Comparison of ENCODE assay signal across 8 cellular contexts in the genomic region with DNA sequence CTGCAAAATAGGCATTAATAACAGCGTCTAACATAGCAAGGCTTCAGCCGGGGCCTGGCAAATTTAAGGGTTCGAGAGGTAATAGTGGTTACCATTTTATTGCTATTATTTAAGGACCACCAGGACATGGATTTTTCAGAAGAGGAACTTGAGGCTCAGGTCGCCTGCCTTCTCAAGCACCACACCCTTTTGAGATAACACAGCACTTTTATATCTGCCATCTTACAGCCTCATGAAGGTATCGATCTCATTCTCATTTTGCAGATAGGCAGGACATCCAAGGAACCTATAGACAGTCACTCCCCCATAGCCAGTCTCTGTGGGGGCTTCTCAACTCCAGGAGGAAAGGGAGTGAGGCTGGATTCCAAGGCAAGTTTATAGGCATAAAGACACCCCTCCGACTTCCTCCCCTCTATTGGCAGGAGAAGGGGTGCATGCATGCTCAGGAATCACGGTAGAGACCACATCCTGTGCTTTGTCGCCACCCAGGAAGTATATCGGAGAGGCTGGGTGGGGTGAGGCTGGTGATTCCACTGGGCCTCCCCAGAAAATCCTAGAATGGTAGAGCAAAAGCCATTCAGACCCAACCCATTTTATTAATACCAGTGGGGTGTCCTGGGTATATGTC. TPM values are rescaled to one million over a fixed set of nuclear protein-coding genes. Genes with fewer than 3 reads are reported as not detected.
DNase-seq lines count a peak whose midpoint lies in the region; ATAC-seq and TF ChIP-seq lines count a peak whose summit lies in the region.

No MANE protein-coding gene starts in this region.

- H3K4me3 ChIP-seq in BLaER1 (peak overlapping the region; percentile 86), brain microvascular endothelial cell (ENCODE audit: low read depth, low read length) (peak overlapping the region; percentile 91), neutrophil (ENCODE audit: low read depth in 1 of 2, low read length in 1 of 2) (peak overlapping the region; percentile 86 to 88)

- H4K20me1 ChIP-seq in BLaER1: no peaks in the 10 kb centered on the region

- peak overlapping the region; percentile 85 for H3K9ac ChIP-seq in BLaER1

- DNase-seq in RPMI7951 (ENCODE audit: low read depth): peak; percentile 27
- no peak for DNase-seq in brain microvascular endothelial cell
- DNase-seq in DMS 273 (lab: John Stamatoyannopoulos, UW; ENCODE audit: unreplicated experiment): no peak
- DNase-seq in HK-2 (ENCODE audit: unreplicated experiment): no peak

- peak overlapping the region; percentile 82 for H3K27ac ChIP-seq in BLaER1
- H3K27ac ChIP-seq in brain microvascular endothelial cell: peak overlapping the region; percentile 40
- peak overlapping the region; percentile 76 for H3K27ac ChIP-seq in neutrophil

- no peaks in the 10 kb centered on the region for H3K27me3 ChIP-seq in BLaER1
- H3K27me3 ChIP-seq in brain microvascular endothelial cell (replicated peaks): no peaks in the 10 kb centered on the region
- H3K27me3 ChIP-seq in neutrophil: no peaks in the 10 kb centered on the region

- no peaks in the 10 kb centered on the region for H3K36me3 ChIP-seq in BLaER1
- H3K36me3 ChIP-seq in brain microvascular endothelial cell (replicated peaks): peaks cover 9% of the 10 kb centered on the region
- no peaks in the 10 kb centered on the region for H3K36me3 ChIP-seq in neutrophil

- H3K4me2 ChIP-seq in BLaER1: peak overlapping the region; percentile 98

- H3K4me1 ChIP-seq in BLaER1 (peaks cover 81% of the 10 kb centered on the region), neutrophil (ENCODE audit: control insufficient read depth in 1 of 2, insufficient read depth in 1 of 2, low read depth in 1 of 2, low read length in 1 of 2) (peaks cover 74 to 76% of the 10 kb centered on the region in 2 experiments)

- ATAC-seq in GM21423 (IDR thresholded peaks at IDR 0.05; ENCODE audit: unreplicated experiment) (peak; percentile 30), HG02970 (IDR thresholded peaks at IDR 0.05; ENCODE audit: low FRiP score, unreplicated experiment) (no peak)

- H3K9me3 ChIP-seq in BLaER1: no peaks in the 10 kb centered on the region
- H3K9me3 ChIP-seq in neutrophil: no peaks in the 10 kb centered on the region

- TF ChIP-seq CTCF in brain microvascular endothelial cell (IDR thresholded peaks at IDR 0.05; ENCODE audit: low read depth, low read length, missing control alignments) (no peak), neutrophil (IDR thresholded peaks at IDR 0.05) (no peak)

- in situ Hi-C loops in brain microvascular endothelial cell (cut with HindIII; ENCODE audit: low pct_ligation_motif_present, low sequenced_read_pairs): no loop called here

RNA-seq across cellular contexts. Expression of gene ANXA6, which starts 2.3 kb away (rescaled TPM):
- total RNA-seq in RPMI7951 (2014; rRNA removed; shearing (Covaris generic)): 273 and 335 TPM in 2 replicates
